In genomic region chr14:20294636-20295035, GRCh38 we compare ENCODE assay signal across 21 cellular contexts. TPM values are rescaled to one million over a fixed set of nuclear protein-coding genes. Genes with fewer than 3 reads are reported as not detected.
"Had no signal": no experiment of that assay in that cellular context is flagged by ENCODE, and none has a peak within 500 bp of the region (broad histone marks: within the 10 kb centered on the region; RNA-seq: fewer than 3 reads in every experiment).

No MANE protein-coding gene starts in this region.

- H3K4me1 Mint-ChIP-seq: brain, WTC11 had no signal

- DNase-seq: activated CD4-positive, alpha-beta T cell treated with anti-CD3 and anti-CD28 coated beads for 48 hours; activated CD8-positive, alpha-beta memory T cell treated with anti-CD3 and anti-CD28 coated beads, Interleukin-2, amount 50 U/mL, for 4 hours; activated gamma-delta T cell; activated T-cell treated with anti-CD3 and anti-CD28 coated beads, Interleukin-2, amount 50 U/mL, for 48 hours; anterior cingulate cortex; cerebellar nuclear complex; cortex of kidney; effector CD4-positive, alpha-beta T cell; esophagus squamous epithelium; mesendoderm; naive thymus-derived CD8-positive, alpha-beta T cell; stimulated activated CD4-positive, alpha-beta T cell treated with anti-CD3 and anti-CD28 coated beads, Interleukin-2, amount 100 ng/mL, for 24 hours; stomach had no signal

- H3K27ac ChIP-seq: esophagus squamous epithelium, prostate gland, right atrium auricular region, stomach had no signal

- H3K9me3 ChIP-seq: esophagus squamous epithelium, prostate gland, right atrium auricular region, stomach had no signal

- H3K4me1 ChIP-seq: esophagus squamous epithelium, prostate gland, right atrium auricular region, stomach had no signal

- H3K9me3 Mint-ChIP-seq: brain; naive thymus-derived CD8-positive, alpha-beta T cell; WTC11 had no signal

- H3K4me3 ChIP-seq: esophagus squamous epithelium, prostate gland, right atrium auricular region, stomach had no signal

- H3K4me3 Mint-ChIP-seq: brain; naive thymus-derived CD8-positive, alpha-beta T cell; WTC11 had no signal

- H3K27me3 Mint-ChIP-seq: brain; naive thymus-derived CD8-positive, alpha-beta T cell had no signal

- H3K27ac Mint-ChIP-seq: brain, WTC11 had no signal

- H3K27me3 ChIP-seq: esophagus squamous epithelium, right atrium auricular region, stomach had no signal

RNA-seq across cellular contexts. Expression of gene OR11H4, which starts 55.5 kb away (rescaled TPM):
- total RNA-seq: esophagus squamous epithelium; lower leg skin; mucosa of gallbladder; naive thymus-derived CD8-positive, alpha-beta T cell; osteocyte; prostate gland; right atrium auricular region; stomach; temporal lobe; WTC11 had no signal
